ENCODE assay signal across 1 cellular context in the genomic region with DNA sequence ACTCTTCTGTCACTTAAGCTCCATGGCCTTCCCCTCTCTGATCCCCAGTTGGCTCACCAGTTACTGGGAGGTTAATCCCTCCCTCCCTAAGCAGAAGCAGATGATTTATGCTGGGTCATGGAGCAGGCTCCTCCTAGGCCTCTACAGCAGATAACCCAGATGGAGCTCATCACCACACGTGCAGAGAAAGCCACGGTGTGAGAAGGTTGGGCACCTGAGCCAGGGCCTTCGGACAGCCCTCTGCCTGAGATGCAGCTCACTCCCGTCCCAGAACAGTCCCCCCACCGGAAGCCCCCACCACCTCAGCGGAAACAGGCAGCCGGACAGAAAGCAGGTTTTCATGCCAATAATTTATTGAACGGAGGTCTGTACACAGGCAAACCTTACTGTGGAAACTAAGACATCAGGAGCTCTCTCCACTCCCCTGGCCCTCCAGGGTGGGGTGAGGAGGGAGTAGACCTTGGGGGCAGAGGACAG.
TF ChIP-seq lines count a peak whose summit lies in the region.

No MANE protein-coding gene starts in this region.

TF ChIP-seq in A549, 52 proteins besides CTCF, POLR2A, EP300 and RAD21 (continued from another document):
- no peak for TF ChIP-seq BCL3 (IDR thresholded peaks at IDR 0.05)
- peak in 1 of 2 experiments; percentile 4; a peak in 1 of 5 replicates for TF ChIP-seq JUN (IDR thresholded peaks at IDR 0.05)
TF ChIP-seq in A549: peak in this region for 2.
